ENCODE assay signal across 1 cellular context in the genomic region with DNA sequence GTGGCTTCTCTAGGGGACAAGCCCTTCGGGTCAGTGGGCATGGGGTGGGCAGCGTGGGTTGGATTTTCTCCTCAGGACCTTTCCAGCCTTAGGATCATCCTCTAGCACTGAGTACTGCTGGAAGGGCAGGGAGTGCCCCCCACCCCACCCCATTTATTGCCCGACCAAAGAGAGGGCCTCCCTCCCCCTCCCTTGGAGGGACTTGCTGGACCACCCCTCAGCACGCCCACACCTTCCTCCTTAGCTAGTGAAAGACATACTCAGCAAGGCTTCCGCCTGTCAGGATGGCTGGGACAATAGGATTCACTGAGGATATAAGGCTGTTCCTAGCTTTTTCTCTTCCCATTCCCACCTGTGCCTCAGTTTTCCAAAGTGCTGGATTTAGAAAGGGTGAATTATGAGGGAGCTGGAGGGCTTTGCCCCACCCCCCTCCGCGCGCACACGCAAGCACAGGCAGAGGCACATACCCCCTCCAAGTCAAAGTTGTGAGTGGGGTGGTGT.
TF ChIP-seq lines count a peak whose summit lies in the region.

No MANE protein-coding gene starts in this region.

TF ChIP-seq in HepG2, 621 proteins besides CTCF, POLR2A, EP300 and RAD21:
- TF ChIP-seq, protein P1, sequence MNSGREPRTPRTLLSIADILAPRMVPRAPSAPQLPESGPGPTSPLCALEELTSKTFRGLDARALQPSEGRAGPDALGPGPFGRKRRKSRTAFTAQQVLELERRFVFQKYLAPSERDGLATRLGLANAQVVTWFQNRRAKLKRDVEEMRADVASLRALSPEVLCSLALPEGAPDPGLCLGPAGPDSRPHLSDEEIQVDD (CRISPR knock-in tag; IDR thresholded peaks at IDR 0.05; ENCODE audit: borderline replicate concordance): no peak
- TF ChIP-seq SAFB2 (CRISPR knock-in tag; IDR thresholded peaks at IDR 0.05; ENCODE audit: borderline replicate concordance, low read depth) (0 out of 2 replicates have a peak, but pooled peaks have one; percentile 33), ZBTB38 (CRISPR knock-in tag; IDR thresholded peaks at IDR 0.05) (peak; percentile 75; the same call in 1 of the 2 replicates), ZNF883 (CRISPR knock-in tag; IDR thresholded peaks at IDR 0.05; ENCODE audit: not compliant biosample characterization) (peak; percentile 22), ZNF33A (CRISPR knock-in tag; IDR thresholded peaks at IDR 0.05; ENCODE audit: borderline replicate concordance) (no peak)
- TF ChIP-seq, protein P2, sequence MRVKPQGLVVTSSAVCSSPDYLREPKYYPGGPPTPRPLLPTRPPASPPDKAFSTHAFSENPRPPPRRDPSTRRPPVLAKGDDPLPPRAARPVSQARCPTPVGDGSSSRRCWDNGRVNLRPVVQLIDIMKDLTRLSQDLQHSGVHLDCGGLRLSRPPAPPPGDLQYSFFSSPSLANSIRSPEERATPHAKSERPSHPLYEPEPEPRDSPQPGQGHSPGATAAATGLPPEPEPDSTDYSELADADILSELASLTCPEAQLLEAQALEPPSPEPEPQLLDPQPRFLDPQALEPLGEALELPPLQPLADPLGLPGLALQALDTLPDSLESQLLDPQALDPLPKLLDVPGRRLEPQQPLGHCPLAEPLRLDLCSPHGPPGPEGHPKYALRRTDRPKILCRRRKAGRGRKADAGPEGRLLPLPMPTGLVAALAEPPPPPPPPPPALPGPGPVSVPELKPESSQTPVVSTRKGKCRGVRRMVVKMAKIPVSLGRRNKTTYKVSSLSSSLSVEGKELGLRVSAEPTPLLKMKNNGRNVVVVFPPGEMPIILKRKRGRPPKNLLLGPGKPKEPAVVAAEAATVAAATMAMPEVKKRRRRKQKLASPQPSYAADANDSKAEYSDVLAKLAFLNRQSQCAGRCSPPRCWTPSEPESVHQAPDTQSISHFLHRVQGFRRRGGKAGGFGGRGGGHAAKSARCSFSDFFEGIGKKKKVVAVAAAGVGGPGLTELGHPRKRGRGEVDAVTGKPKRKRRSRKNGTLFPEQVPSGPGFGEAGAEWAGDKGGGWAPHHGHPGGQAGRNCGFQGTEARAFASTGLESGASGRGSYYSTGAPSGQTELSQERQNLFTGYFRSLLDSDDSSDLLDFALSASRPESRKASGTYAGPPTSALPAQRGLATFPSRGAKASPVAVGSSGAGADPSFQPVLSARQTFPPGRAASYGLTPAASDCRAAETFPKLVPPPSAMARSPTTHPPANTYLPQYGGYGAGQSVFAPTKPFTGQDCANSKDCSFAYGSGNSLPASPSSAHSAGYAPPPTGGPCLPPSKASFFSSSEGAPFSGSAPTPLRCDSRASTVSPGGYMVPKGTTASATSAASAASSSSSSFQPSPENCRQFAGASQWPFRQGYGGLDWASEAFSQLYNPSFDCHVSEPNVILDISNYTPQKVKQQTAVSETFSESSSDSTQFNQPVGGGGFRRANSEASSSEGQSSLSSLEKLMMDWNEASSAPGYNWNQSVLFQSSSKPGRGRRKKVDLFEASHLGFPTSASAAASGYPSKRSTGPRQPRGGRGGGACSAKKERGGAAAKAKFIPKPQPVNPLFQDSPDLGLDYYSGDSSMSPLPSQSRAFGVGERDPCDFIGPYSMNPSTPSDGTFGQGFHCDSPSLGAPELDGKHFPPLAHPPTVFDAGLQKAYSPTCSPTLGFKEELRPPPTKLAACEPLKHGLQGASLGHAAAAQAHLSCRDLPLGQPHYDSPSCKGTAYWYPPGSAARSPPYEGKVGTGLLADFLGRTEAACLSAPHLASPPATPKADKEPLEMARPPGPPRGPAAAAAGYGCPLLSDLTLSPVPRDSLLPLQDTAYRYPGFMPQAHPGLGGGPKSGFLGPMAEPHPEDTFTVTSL (CRISPR knock-in tag; IDR thresholded peaks at IDR 0.05; ENCODE audit: borderline replicate concordance): 0 out of 2 replicates have a peak, but pooled peaks have one; percentile 17
